1 cellular context compared by ENCODE assay signal in genomic region chr15:71841563-71841962, GRCh38.
TF ChIP-seq lines count a peak whose summit lies in the region.

No MANE protein-coding gene starts in this region.

TF ChIP-seq in HCT116, 20 proteins besides CTCF, POLR2A, EP300 and RAD21 (continued from another document):
- TF ChIP-seq, protein P1, sequence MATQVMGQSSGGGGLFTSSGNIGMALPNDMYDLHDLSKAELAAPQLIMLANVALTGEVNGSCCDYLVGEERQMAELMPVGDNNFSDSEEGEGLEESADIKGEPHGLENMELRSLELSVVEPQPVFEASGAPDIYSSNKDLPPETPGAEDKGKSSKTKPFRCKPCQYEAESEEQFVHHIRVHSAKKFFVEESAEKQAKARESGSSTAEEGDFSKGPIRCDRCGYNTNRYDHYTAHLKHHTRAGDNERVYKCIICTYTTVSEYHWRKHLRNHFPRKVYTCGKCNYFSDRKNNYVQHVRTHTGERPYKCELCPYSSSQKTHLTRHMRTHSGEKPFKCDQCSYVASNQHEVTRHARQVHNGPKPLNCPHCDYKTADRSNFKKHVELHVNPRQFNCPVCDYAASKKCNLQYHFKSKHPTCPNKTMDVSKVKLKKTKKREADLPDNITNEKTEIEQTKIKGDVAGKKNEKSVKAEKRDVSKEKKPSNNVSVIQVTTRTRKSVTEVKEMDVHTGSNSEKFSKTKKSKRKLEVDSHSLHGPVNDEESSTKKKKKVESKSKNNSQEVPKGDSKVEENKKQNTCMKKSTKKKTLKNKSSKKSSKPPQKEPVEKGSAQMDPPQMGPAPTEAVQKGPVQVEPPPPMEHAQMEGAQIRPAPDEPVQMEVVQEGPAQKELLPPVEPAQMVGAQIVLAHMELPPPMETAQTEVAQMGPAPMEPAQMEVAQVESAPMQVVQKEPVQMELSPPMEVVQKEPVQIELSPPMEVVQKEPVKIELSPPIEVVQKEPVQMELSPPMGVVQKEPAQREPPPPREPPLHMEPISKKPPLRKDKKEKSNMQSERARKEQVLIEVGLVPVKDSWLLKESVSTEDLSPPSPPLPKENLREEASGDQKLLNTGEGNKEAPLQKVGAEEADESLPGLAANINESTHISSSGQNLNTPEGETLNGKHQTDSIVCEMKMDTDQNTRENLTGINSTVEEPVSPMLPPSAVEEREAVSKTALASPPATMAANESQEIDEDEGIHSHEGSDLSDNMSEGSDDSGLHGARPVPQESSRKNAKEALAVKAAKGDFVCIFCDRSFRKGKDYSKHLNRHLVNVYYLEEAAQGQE (IDR thresholded peaks at IDR 0.05; ENCODE audit: low read depth) = no peak
- no peak for TF ChIP-seq YY1 (IDR thresholded peaks at IDR 0.05; ENCODE audit: extremely low read depth, insufficient replicate concordance, low read depth, low read length)
- TF ChIP-seq SP1 (IDR thresholded peaks at IDR 0.05; ENCODE audit: low read depth) = no peak
- TF ChIP-seq, protein P2, sequence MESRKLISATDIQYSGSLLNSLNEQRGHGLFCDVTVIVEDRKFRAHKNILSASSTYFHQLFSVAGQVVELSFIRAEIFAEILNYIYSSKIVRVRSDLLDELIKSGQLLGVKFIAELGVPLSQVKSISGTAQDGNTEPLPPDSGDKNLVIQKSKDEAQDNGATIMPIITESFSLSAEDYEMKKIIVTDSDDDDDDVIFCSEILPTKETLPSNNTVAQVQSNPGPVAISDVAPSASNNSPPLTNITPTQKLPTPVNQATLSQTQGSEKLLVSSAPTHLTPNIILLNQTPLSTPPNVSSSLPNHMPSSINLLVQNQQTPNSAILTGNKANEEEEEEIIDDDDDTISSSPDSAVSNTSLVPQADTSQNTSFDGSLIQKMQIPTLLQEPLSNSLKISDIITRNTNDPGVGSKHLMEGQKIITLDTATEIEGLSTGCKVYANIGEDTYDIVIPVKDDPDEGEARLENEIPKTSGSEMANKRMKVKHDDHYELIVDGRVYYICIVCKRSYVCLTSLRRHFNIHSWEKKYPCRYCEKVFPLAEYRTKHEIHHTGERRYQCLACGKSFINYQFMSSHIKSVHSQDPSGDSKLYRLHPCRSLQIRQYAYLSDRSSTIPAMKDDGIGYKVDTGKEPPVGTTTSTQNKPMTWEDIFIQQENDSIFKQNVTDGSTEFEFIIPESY (IDR thresholded peaks at IDR 0.05; ENCODE audit: extremely low read depth, insufficient replicate concordance, low read length) = no peak
- no peak for TF ChIP-seq ELF1 (IDR thresholded peaks at IDR 0.05; ENCODE audit: borderline replicate concordance, low read depth)
- no peak for TF ChIP-seq FOSL1 (IDR thresholded peaks at IDR 0.05; ENCODE audit: low read depth)
- TF ChIP-seq POLR2AphosphoS5 (IDR thresholded peaks at IDR 0.05; ENCODE audit: low read depth, low read length) = no peak
- no peak for TF ChIP-seq JUND (IDR thresholded peaks at IDR 0.05)
- TF ChIP-seq SIN3A (IDR thresholded peaks at IDR 0.05; ENCODE audit: low read depth) = no peak
- no peak for TF ChIP-seq ZNF274 (IDR thresholded peaks at IDR 0.05; ENCODE audit: low read depth, low read length)
